ENCODE assay signal across 19 cellular contexts in genomic region chr9:121494192-121494591, GRCh38. TPM values are rescaled to one million over a fixed set of nuclear protein-coding genes. Genes with fewer than 3 reads are reported as not detected.
DNase-seq lines count a peak whose midpoint lies in the region; ATAC-seq and TF ChIP-seq lines count a peak whose summit lies in the region.
"Had no signal": no experiment of that assay in that cellular context is flagged by ENCODE, and none has a peak within 500 bp of the region (broad histone marks: within the 10 kb centered on the region; RNA-seq: fewer than 3 reads in every experiment).

No MANE protein-coding gene starts in this region.

- peak overlapping the region; percentile 75 for H3K27ac Mint-ChIP-seq in endothelial cell (ENCODE audit: unreplicated experiment)
- no peak overlapping the region for H3K27ac Mint-ChIP-seq in activated CD4-positive, alpha-beta memory T cell treated with anti-CD3 and anti-CD28 coated beads for 36 hours
- H3K27ac Mint-ChIP-seq: activated CD4-positive, alpha-beta T cell treated with anti-CD3 and anti-CD28 coated beads, Interleukin-2, amount 10 ng/mL, durations not matched to agents 7 days and 5 days; naive thymus-derived CD8-positive, alpha-beta T cell had no signal

- intact Hi-C loops in activated CD4-positive, alpha-beta memory T cell treated with anti-CD3 and anti-CD28 coated beads for 36 hours (cut with micrococcal nuclease): loop anchor here (10.0 kb wide), 1 partner anchor 49 kb away; no protein-coding TSS in a partner anchor

- TF ChIP-seq CTCF in endothelial cell (IDR thresholded peaks at IDR 0.05; ENCODE audit: unreplicated experiment): no peak

- CTCF ChIA-PET in activated CD4-positive, alpha-beta memory T cell treated with anti-CD3 and anti-CD28 coated beads for 36 hours (lab: Charles Lee): interaction anchor here (1.5 kb wide), 1 partner anchor 32 kb away, joined by 3 read pairs; no protein-coding TSS in a partner anchor

- H3K27me3 Mint-ChIP-seq in endothelial cell (ENCODE audit: unreplicated experiment): peaks cover 13% of the 10 kb centered on the region
- peaks cover 30% of the 10 kb centered on the region for H3K27me3 Mint-ChIP-seq in activated CD4-positive, alpha-beta memory T cell treated with anti-CD3 and anti-CD28 coated beads for 36 hours

- POLR2A ChIA-PET in activated CD4-positive, alpha-beta memory T cell treated with anti-CD3 and anti-CD28 coated beads for 36 hours (lab: Charles Lee): no interaction called here

- H3K4me3 Mint-ChIP-seq in endothelial cell (ENCODE audit: unreplicated experiment): no peak overlapping the region
- H3K4me3 Mint-ChIP-seq in activated CD4-positive, alpha-beta memory T cell treated with anti-CD3 and anti-CD28 coated beads for 36 hours: no peak overlapping the region
- H3K4me3 Mint-ChIP-seq: activated CD4-positive, alpha-beta T cell treated with anti-CD3 and anti-CD28 coated beads, Interleukin-2, amount 10 ng/mL, durations not matched to agents 7 days and 5 days; naive thymus-derived CD8-positive, alpha-beta T cell had no signal

- ATAC-seq in HG02623 (IDR thresholded peaks at IDR 0.05; ENCODE audit: unreplicated experiment): no peak
- ATAC-seq in HG02763 (IDR thresholded peaks at IDR 0.05; ENCODE audit: unreplicated experiment): no peak
- ATAC-seq: heart left ventricle; naive thymus-derived CD8-positive, alpha-beta T cell; PC-3 had no signal

- peaks cover 63% of the 10 kb centered on the region for H3K4me1 Mint-ChIP-seq in endothelial cell (ENCODE audit: unreplicated experiment)
- peaks cover 11% of the 10 kb centered on the region for H3K4me1 Mint-ChIP-seq in activated CD4-positive, alpha-beta memory T cell treated with anti-CD3 and anti-CD28 coated beads for 36 hours (ENCODE audit: low read depth)

- DNase-seq in SIG-M5 treated with dmso at 0.1 percent for 504 hours (lab: John Stamatoyannopoulos, UW; ENCODE audit: unreplicated experiment): peak; percentile 47
- no peak for DNase-seq in SIG-M5 (lab: John Stamatoyannopoulos, UW)
- DNase-seq in NOMO-1 treated with dmso at 0.1 percent for 144 hours (lab: John Stamatoyannopoulos, UW; ENCODE audit: unreplicated experiment): peak; percentile 51
- DNase-seq in endothelial cell (ENCODE audit: low spot score): no peak
- no peak for DNase-seq in hepatic stellate cell (ENCODE audit: low spot score)
- DNase-seq in activated CD4-positive, alpha-beta memory T cell treated with anti-CD3 and anti-CD28 coated beads for 36 hours: no peak
- DNase-seq: activated CD4-positive, alpha-beta T cell treated with anti-CD3 and anti-CD28 coated beads, Interleukin-2, amount 10 ng/mL, durations not matched to agents 7 days and 5 days; activated naive CD4-positive, alpha-beta T cell treated with Interleukin-2 at 50 U/mL for 16 hours; DMS 273 treated with DMSO at 0.1 percent for 48 hours; effector memory CD4-positive, alpha-beta T cell; heart left ventricle; naive thymus-derived CD8-positive, alpha-beta T cell; NCI-H1105; NCI-H524; PC-3; SK-N-SH; stimulated activated CD8-positive, alpha-beta memory T cell treated with anti-CD3 and anti-CD28 coated beads, Interleukin-4, amount 100 ng/mL, for 48 hours had no signal

- H3K9me3 Mint-ChIP-seq in endothelial cell (ENCODE audit: unreplicated experiment): no peaks in the 10 kb centered on the region
- H3K9me3 Mint-ChIP-seq in activated CD4-positive, alpha-beta memory T cell treated with anti-CD3 and anti-CD28 coated beads for 36 hours: peaks cover 5% of the 10 kb centered on the region

- peaks cover 14% of the 10 kb centered on the region for H3K36me3 Mint-ChIP-seq in endothelial cell (ENCODE audit: low read depth, unreplicated experiment)
- no peaks in the 10 kb centered on the region for H3K36me3 Mint-ChIP-seq in activated CD4-positive, alpha-beta memory T cell treated with anti-CD3 and anti-CD28 coated beads for 36 hours

RNA-seq across cellular contexts. Expression of gene GGTA1, which starts 5.5 kb away (rescaled TPM):
- total RNA-seq in endothelial cell (ENCODE audit: unreplicated experiment): 19.7 TPM
- not detected for total RNA-seq in activated CD4-positive, alpha-beta memory T cell treated with anti-CD3 and anti-CD28 coated beads for 36 hours
- total RNA-seq: activated CD4-positive, alpha-beta T cell treated with anti-CD3 and anti-CD28 coated beads, Interleukin-2, amount 10 ng/mL, durations not matched to agents 7 days and 5 days; naive thymus-derived CD8-positive, alpha-beta T cell; PC-3 had no signal

Comparison
In these comparisons a context has a peak if more than half of its experiments do, and no peak if none do; other contexts are left out.
1. DNase-seq: peak in SIG-M5 treated with dmso at 0.1 percent for 504 hours (single experiment) and NOMO-1 treated with dmso at 0.1 percent for 144 hours (single experiment); none in SIG-M5 (single experiment), endothelial cell (single experiment), hepatic stellate cell (single experiment) and activated CD4-positive, alpha-beta memory T cell treated with anti-CD3 and anti-CD28 coated beads for 36 hours (single experiment).
2. RNA of gene GGTA1, which starts 5.5 kb away (total RNA-seq): 19.7 TPM in endothelial cell (single experiment); not detected in activated CD4-positive, alpha-beta memory T cell treated with anti-CD3 and anti-CD28 coated beads for 36 hours; every median in the first group is over 10 times any median in the second.